ENCODE assay signal across 15 cellular contexts in genomic region chr1:22077728-22078127, GRCh38. TPM values are rescaled to one million over a fixed set of nuclear protein-coding genes. Genes with fewer than 3 reads are reported as not detected.
DNase-seq lines count a peak whose midpoint lies in the region; ATAC-seq and TF ChIP-seq lines count a peak whose summit lies in the region.
"Had no signal": no experiment of that assay in that cellular context is flagged by ENCODE, and none has a peak within 500 bp of the region (broad histone marks: within the 10 kb centered on the region; RNA-seq: fewer than 3 reads in every experiment).

No MANE protein-coding gene starts in this region.

- ATAC-seq in esophagus mucosa (peak; percentile 66), PC-3 (no peak), GM21526 (IDR thresholded peaks at IDR 0.05; ENCODE audit: low FRiP score, unreplicated experiment) (no peak)
- ATAC-seq: gastroesophageal sphincter had no signal

- H3K9me3 ChIP-seq in smooth muscle cell (replicated peaks; ENCODE audit: low read depth) (no peaks in the 10 kb centered on the region), PC-3 (ENCODE audit: low read length) (no peaks in the 10 kb centered on the region)
- H3K9me3 ChIP-seq: BLaER1 treated with 17β-estradiol and CSF1 and Interleukin-3, amounts not matched to agents 10 nM and 100 nM; gastroesophageal sphincter; spleen had no signal

- H4K20me1 ChIP-seq in smooth muscle cell (ENCODE audit: low read depth) (peaks cover 100% of the 10 kb centered on the region), PC-3 (ENCODE audit: low read length) (peaks cover 80% of the 10 kb centered on the region)

- peaks cover 4% of the 10 kb centered on the region for H3F3A ChIP-seq in smooth muscle cell (ENCODE audit: low read depth)
- no peaks in the 10 kb centered on the region for H3F3A ChIP-seq in PC-3 (ENCODE audit: low read length, unreplicated experiment)

- no peaks in the 10 kb centered on the region for H3K9me2 ChIP-seq in PC-3 (replicated peaks; ENCODE audit: low read length)

- peaks cover 89% of the 10 kb centered on the region for H3K36me3 Mint-ChIP-seq in activated T-cell treated with anti-CD3 and anti-CD28 coated beads, Interleukin-2, amount 50 U/mL, for 24 hours (ENCODE audit: low read depth)

- H3K4me2 ChIP-seq in smooth muscle cell: no peak overlapping the region
- H3K4me2 ChIP-seq in PC-3 (ENCODE audit: low read length): no peak overlapping the region
- H3K4me2 ChIP-seq: PC-9 had no signal

- TF ChIP-seq CTCF in smooth muscle cell (IDR thresholded peaks at IDR 0.05; ENCODE audit: borderline replicate concordance, insufficient read depth, poor library complexity, severe bottlenecking) (no peak), PC-3 (conservative IDR thresholded peaks at IDR 0.05; ENCODE audit: low read depth, low read length) (no peak)

- peak overlapping the region; percentile 80 for H3K27ac Mint-ChIP-seq in activated T-cell treated with anti-CD3 and anti-CD28 coated beads, Interleukin-2, amount 50 U/mL, for 24 hours

- H3K36me3 ChIP-seq in smooth muscle cell (ENCODE audit: low read depth) (peaks cover 16% of the 10 kb centered on the region), PC-3 (ENCODE audit: low read depth, low read length) (peaks cover 32% of the 10 kb centered on the region)

- no peaks in the 10 kb centered on the region for H3K27me3 Mint-ChIP-seq in activated T-cell treated with anti-CD3 and anti-CD28 coated beads, Interleukin-2, amount 50 U/mL, for 24 hours

- H3K9ac ChIP-seq in smooth muscle cell (ENCODE audit: low read depth) (no peak overlapping the region), PC-3 (ENCODE audit: low read length) (no peak overlapping the region)

- no peaks in the 10 kb centered on the region for H3K27me3 ChIP-seq in smooth muscle cell (ENCODE audit: low read depth)
- H3K27me3 ChIP-seq in PC-3 (ENCODE audit: low read length): no peaks in the 10 kb centered on the region
- H3K27me3 ChIP-seq: BLaER1 treated with 17β-estradiol and CSF1 and Interleukin-3, amounts not matched to agents 10 nM and 100 nM; gastroesophageal sphincter; spleen had no signal

- POLR2A ChIA-PET in PC-3 (lab: Charles Lee; ENCODE audit: unreplicated experiment): no interaction called here

- H2AFZ ChIP-seq in smooth muscle cell (ENCODE audit: low read depth): no peak overlapping the region
- no peak overlapping the region for H2AFZ ChIP-seq in PC-3 (ENCODE audit: low read length)
- H2AFZ ChIP-seq: PC-9 had no signal

- H3K4me1 ChIP-seq in smooth muscle cell (ENCODE audit: low read depth): peaks cover 10% of the 10 kb centered on the region
- H3K4me1 ChIP-seq in PC-3 (ENCODE audit: insufficient read depth, low read length): no peaks in the 10 kb centered on the region

- peaks cover 88% of the 10 kb centered on the region for H3K4me1 Mint-ChIP-seq in activated T-cell treated with anti-CD3 and anti-CD28 coated beads, Interleukin-2, amount 50 U/mL, for 24 hours (ENCODE audit: low read depth)

- H3K4me3 Mint-ChIP-seq in activated T-cell treated with anti-CD3 and anti-CD28 coated beads, Interleukin-2, amount 50 U/mL, for 24 hours: no peak overlapping the region

- H3K9me3 Mint-ChIP-seq in activated T-cell treated with anti-CD3 and anti-CD28 coated beads, Interleukin-2, amount 50 U/mL, for 24 hours: no peaks in the 10 kb centered on the region

- WGBS in smooth muscle cell (ENCODE audit: low lambda C conversion rate): 67% methylated on average over 5 of the region's 5 CpGs

- CTCF ChIA-PET in PC-3 (lab: Charles Lee): no interaction called here

- BruUV-seq in PC-3 (replicated peaks; lab: Mats Ljungman, UMichigan): no TSS peak

- DNase-seq in activated T-cell treated with anti-CD3 and anti-CD28 coated beads, Interleukin-2, amount 50 U/mL, for 24 hours: no peak
- DNase-seq in activated T-cell treated with anti-CD3 and anti-CD28 coated beads, Interleukin-2, amount 50 U/mL, for 48 hours: no peak
- DNase-seq in NCI-H69 (lab: John Stamatoyannopoulos, UW): peak; percentile 67
- DNase-seq in smooth muscle cell (lab: John Stamatoyannopoulos, UW; ENCODE audit: unreplicated experiment): no peak
- DNase-seq in stimulated activated CD8-positive, alpha-beta memory T cell treated with anti-CD3 and anti-CD28 coated beads, Interleukin-4, amount 100 ng/mL, for 48 hours: no peak
- DNase-seq in PC-3: no peak
- DNase-seq: activated CD4-positive, alpha-beta T cell treated with anti-CD3 and anti-CD28 coated beads for 1 hour; midbrain; PC-9; spleen; stimulated activated naive CD4-positive, alpha-beta T cell had no signal

- peaks cover 100% of the 10 kb centered on the region for H3K79me2 ChIP-seq in smooth muscle cell (ENCODE audit: low read depth)
- H3K79me2 ChIP-seq in PC-3 (ENCODE audit: low read length): peaks cover 92% of the 10 kb centered on the region

- no peak overlapping the region for H3K4me3 ChIP-seq in smooth muscle cell
- no peak overlapping the region for H3K4me3 ChIP-seq in PC-3 (ENCODE audit: low read length)
- H3K4me3 ChIP-seq: BLaER1 treated with 17β-estradiol and CSF1 and Interleukin-3, amounts not matched to agents 10 nM and 100 nM; gastroesophageal sphincter; PC-9; spleen had no signal

- intact Hi-C loops in PC-3 (cut with micrococcal nuclease): no loop called here

- peak overlapping the region; percentile 51 for H3K27ac ChIP-seq in smooth muscle cell (ENCODE audit: low read depth)
- H3K27ac ChIP-seq in PC-3 (ENCODE audit: low read length): no peak overlapping the region
- H3K27ac ChIP-seq: gastroesophageal sphincter, PC-9 had no signal

RNA-seq across cellular contexts. Expression of gene CDC42, which starts 25.2 kb away (rescaled TPM):
- 208 TPM for total RNA-seq in esophagus mucosa
- 407 and 453 TPM in 2 replicates for total RNA-seq in smooth muscle cell
- polyA plus RNA-seq in smooth muscle cell: 70.2 and 74.0 TPM in 2 replicates
- total RNA-seq in PC-3 (2014; rRNA removed): 212 and 245 TPM in 2 replicates
